ENCODE assay signal across 8 cellular contexts in genomic region chr13:50124536-50125305, GRCh38.
DNase-seq lines count a peak whose midpoint lies in the region; ATAC-seq and TF ChIP-seq lines count a peak whose summit lies in the region.

No MANE protein-coding gene starts in this region.

- peak overlapping the region; percentile 100 for H3K27ac ChIP-seq in VCaP

- no peak for TF ChIP-seq CTCF in VCaP (conservative IDR thresholded peaks at IDR 0.05)
- TF ChIP-seq CTCF in cardiac fibroblast (IDR thresholded peaks at IDR 0.05; ENCODE audit: low read depth, low read length), result no peak

- peak overlapping the region; percentile 83 for H3K4me3 ChIP-seq in Jurkat, Clone E6-1 (ENCODE audit: low read length)
- H3K4me3 ChIP-seq in cardiac fibroblast (replicated peaks in 1 of 2; ENCODE audit: low read depth in 2 of 2, low read length in 2 of 2), result peak overlapping the region; percentile 87 to 92

- ATAC-seq in GM21529 (IDR thresholded peaks at IDR 0.05; ENCODE audit: unreplicated experiment), result peak; percentile 34

- DNase-seq in DMS53 treated with DMSO at 0.1 percent for 48 hours (lab: John Stamatoyannopoulos, UW; ENCODE audit: unreplicated experiment) (peak; percentile 23), cardiac fibroblast (ENCODE audit: low read depth in 2 of 2) (peak; percentile 61 to 98), kidney tubule cell (ENCODE audit: low spot score) (peak; percentile 59), GM19240 (ENCODE audit: insufficient read length, low spot score) (no peak)
- DNase-seq in Jurkat, Clone E6-1 (ENCODE audit: low read depth, low spot score), result peak; percentile 94
- peak; percentile 96 for DNase-seq in stimulated activated CD4-positive, alpha-beta T cell treated with anti-CD3 and anti-CD28 coated beads, Interleukin-2, amount 100 ng/mL, for 4 hours (ENCODE audit: low read depth)
